In genomic region chr3:44915702-44916438, GRCh38 we compare ENCODE assay signal across 17 cellular contexts. TPM values are rescaled to one million over a fixed set of nuclear protein-coding genes. Genes with fewer than 3 reads are reported as not detected.
DNase-seq lines count a peak whose midpoint lies in the region; ATAC-seq and TF ChIP-seq lines count a peak whose summit lies in the region.
"Had no signal": no experiment of that assay in that cellular context is flagged by ENCODE, and none has a peak within 500 bp of the region (broad histone marks: within the 10 kb centered on the region; RNA-seq: fewer than 3 reads in every experiment).

No MANE protein-coding gene starts in this region.

- H3K4me1 ChIP-seq in HUES48 (ENCODE audit: control insufficient read depth, insufficient read depth, low read length) = no peaks in the 10 kb centered on the region
- H3K4me1 ChIP-seq: breast epithelium, uterus had no signal

- no peak overlapping the region for H3K9ac ChIP-seq in HUES48 (ENCODE audit: low read depth, low read length)

- intact Hi-C loops in left colon (cut with DNase I, micrococcal nuclease) = loop anchor here in 1 of 2 donors (10.0 kb wide), 1 partner anchor 381 kb away; no protein-coding TSS in a partner anchor

- H3K27ac ChIP-seq in HUES48 (ENCODE audit: low read depth, low read length) = peak overlapping the region; percentile 28
- H3K27ac ChIP-seq: breast epithelium, uterus had no signal

- H3K27me3 ChIP-seq in HUES48 (ENCODE audit: control insufficient read depth, insufficient read depth, low read length) = no peaks in the 10 kb centered on the region
- H3K27me3 ChIP-seq: BLaER1 treated with 17β-estradiol and CSF1 and Interleukin-3, amounts not matched to agents 10 nM and 100 nM; breast epithelium; uterus had no signal

- peaks cover 8% of the 10 kb centered on the region; the same call in 1 of the 2 replicates for H3K36me3 ChIP-seq in HUES48 (ENCODE audit: control insufficient read depth, insufficient read depth, low read length)
- H3K36me3 ChIP-seq: breast epithelium, uterus had no signal

- H3K9me3 ChIP-seq in HUES48 (ENCODE audit: control insufficient read depth, insufficient read depth, low read length) = no peaks in the 10 kb centered on the region
- H3K9me3 ChIP-seq: breast epithelium, uterus had no signal

- ATAC-seq in left colon (peak; percentile 1), GM21526 (IDR thresholded peaks at IDR 0.05; ENCODE audit: low FRiP score, unreplicated experiment) (no peak), HG03460 (IDR thresholded peaks at IDR 0.05; ENCODE audit: unreplicated experiment) (no peak), GM21390 (IDR thresholded peaks at IDR 0.05; ENCODE audit: unreplicated experiment) (no peak)
- ATAC-seq: activated CD8-positive, alpha-beta T cell treated with anti-CD3 and anti-CD28 coated beads for 36 hours; stimulated activated naive B cell treated with anti-CD40 and anti-IgM and Interleukin-4, amounts not matched to agents 10 μg/mL and 1 μg/mL and 100 μg/mL, for 72 hours had no signal

- H3K4me3 ChIP-seq in AG10803 (ENCODE audit: low read length) = no peak overlapping the region
- no peak overlapping the region for H3K4me3 ChIP-seq in HUES48 (ENCODE audit: low read depth, low read length)
- H3K4me3 ChIP-seq: BLaER1 treated with 17β-estradiol and CSF1 and Interleukin-3, amounts not matched to agents 10 nM and 100 nM; breast epithelium; uterus had no signal

- no peak for TF ChIP-seq CTCF in AG10803 (conservative IDR thresholded peaks at IDR 0.05; ENCODE audit: low read length)

- peak; percentile 17 for DNase-seq in AG10803 (ENCODE audit: low read depth)
- DNase-seq in ecto neural progenitor cell (ENCODE audit: low spot score) = peak; percentile 31
- DNase-seq in left colon = no peak
- no peak for DNase-seq in NCI-H1436 (lab: John Stamatoyannopoulos, UW)
- DNase-seq: activated CD8-positive, alpha-beta T cell treated with anti-CD3 and anti-CD28 coated beads for 36 hours; activated naive CD4-positive, alpha-beta T cell treated with Interleukin-2 at 50 U/mL for 16 hours; NCI-H146; stimulated activated naive B cell treated with anti-CD40 and anti-IgM and Interleukin-4, amounts not matched to agents 10 μg/mL and 1 μg/mL and 100 μg/mL, for 72 hours; uterus had no signal

RNA-seq across cellular contexts. Expression of gene TGM4, which starts 41.5 kb away (rescaled TPM):
- not detected for total RNA-seq in left colon
- total RNA-seq: activated CD8-positive, alpha-beta T cell treated with anti-CD3 and anti-CD28 coated beads for 36 hours; myocyte; NCI-H460; uterus had no signal

RNA-seq across cellular contexts. Expression of gene TMEM42, which starts 54.2 kb away (rescaled TPM):
- 1 to 10 TPM; 6.6 to 9.2 TPM for total RNA-seq in left colon

Comparison
In these comparisons a context has a peak if more than half of its experiments do, and no peak if none do; other contexts are left out.
1. DNase-seq: peak in AG10803 (single experiment) and ecto neural progenitor cell (single experiment); none in left colon (0 of 2) and NCI-H1436 (single experiment).